6 cellular contexts compared by ENCODE assay signal in genomic region chr7:100867796-100868485, GRCh38. TPM values are rescaled to one million over a fixed set of nuclear protein-coding genes. Genes with fewer than 3 reads are reported as not detected.
A peak's percentile ranks its signal among the peaks of the same experiment; 100 is the strongest.
DNase-seq lines count a peak whose midpoint lies in the region; ATAC-seq and TF ChIP-seq lines count a peak whose summit lies in the region.

No MANE protein-coding gene starts in this region.

- CTCF ChIA-PET in activated CD4-positive, alpha-beta T cell treated with anti-CD3 and anti-CD28 coated beads for 36 hours (lab: Charles Lee): no interaction called here

- H3K27ac ChIP-seq in foreskin keratinocyte (peak overlapping the region; percentile 98), temporal lobe (ENCODE audit: low read depth, low read length) (peak overlapping the region; percentile 95)

- peaks cover 22% of the 10 kb centered on the region for H3K4me1 Mint-ChIP-seq in activated CD4-positive, alpha-beta T cell treated with anti-CD3 and anti-CD28 coated beads for 36 hours

- peak overlapping the region; percentile 90 for H3K4me3 Mint-ChIP-seq in activated CD4-positive, alpha-beta T cell treated with anti-CD3 and anti-CD28 coated beads for 36 hours

- no peak for ATAC-seq in activated CD4-positive, alpha-beta T cell treated with anti-CD3 and anti-CD28 coated beads for 36 hours
- ATAC-seq in foreskin keratinocyte: no peak

- no peaks in the 10 kb centered on the region for H3K9me3 Mint-ChIP-seq in activated CD4-positive, alpha-beta T cell treated with anti-CD3 and anti-CD28 coated beads for 36 hours (ENCODE audit: low read depth)

- H3K36me3 Mint-ChIP-seq in activated CD4-positive, alpha-beta T cell treated with anti-CD3 and anti-CD28 coated beads for 36 hours (ENCODE audit: low read depth): peaks cover 17% of the 10 kb centered on the region

- POLR2A ChIA-PET in activated CD4-positive, alpha-beta T cell treated with anti-CD3 and anti-CD28 coated beads for 36 hours (lab: Charles Lee): no interaction called here

- no peaks in the 10 kb centered on the region for H3K27me3 Mint-ChIP-seq in activated CD4-positive, alpha-beta T cell treated with anti-CD3 and anti-CD28 coated beads for 36 hours

- no peak for TF ChIP-seq CTCF in foreskin keratinocyte (conservative IDR thresholded peaks at IDR 0.05)

- no peak for DNase-seq in activated CD4-positive, alpha-beta T cell treated with anti-CD3 and anti-CD28 coated beads for 36 hours
- DNase-seq in activated CD4-positive, alpha-beta T cell treated with anti-CD3 and anti-CD28 coated beads, Interleukin-2, amount 50 U/mL, for 1 hour: no peak
- DNase-seq in foreskin keratinocyte (peak in 1 of 2 donors; percentile 36), iPS-NIHi7 (ENCODE audit: extremely low spot score) (no peak), SKM-1 (lab: John Stamatoyannopoulos, UW; ENCODE audit: unreplicated experiment) (no peak)

- no peaks in the 10 kb centered on the region for H3K27me3 ChIP-seq in foreskin keratinocyte

- peak overlapping the region; percentile 76 for H3K27ac Mint-ChIP-seq in activated CD4-positive, alpha-beta T cell treated with anti-CD3 and anti-CD28 coated beads for 36 hours

- H3K4me1 ChIP-seq in foreskin keratinocyte: peaks cover 8% of the 10 kb centered on the region

- intact Hi-C loops in activated CD4-positive, alpha-beta T cell treated with anti-CD3 and anti-CD28 coated beads for 36 hours (cut with DNase I, micrococcal nuclease): loop anchor here in 1 of 2 experiments (1.0 to 2.0 kb wide), 2 partner anchors 16 to 439 kb away; partner anchors contain the start of genes MEPCE, SLC12A9 and ZCWPW1

RNA-seq across cellular contexts. Expression of gene TRIP6, which starts 0.8 kb away (rescaled TPM):
- 10 to 100 TPM; 22.2 to 31.1 TPM for total RNA-seq in activated CD4-positive, alpha-beta T cell treated with anti-CD3 and anti-CD28 coated beads for 36 hours
- total RNA-seq in foreskin keratinocyte: 161 and 162 TPM in 2 replicates
- polyA plus RNA-seq in foreskin keratinocyte: 190 and 192 TPM in 2 replicates
- total RNA-seq in temporal lobe: 3.2 TPM

RNA-seq across cellular contexts. Expression of gene SRRT, which starts 7.0 kb away (rescaled TPM):
- total RNA-seq in activated CD4-positive, alpha-beta T cell treated with anti-CD3 and anti-CD28 coated beads for 36 hours: 100 to 1,000 TPM; 253 to 260 TPM
- 96.0 and 120 TPM in 2 replicates for total RNA-seq in foreskin keratinocyte
- polyA plus RNA-seq in foreskin keratinocyte: 97.9 and 113 TPM in 2 replicates
- 30.7 TPM for total RNA-seq in temporal lobe

RNA-seq across cellular contexts. Expression of gene SLC12A9, which starts 15.4 kb away (rescaled TPM):
- 10 to 100 TPM; 13.6 to 15.6 TPM for total RNA-seq in activated CD4-positive, alpha-beta T cell treated with anti-CD3 and anti-CD28 coated beads for 36 hours
- total RNA-seq in foreskin keratinocyte: 18.2 and 18.3 TPM in 2 replicates
- 17.1 and 17.4 TPM in 2 replicates for polyA plus RNA-seq in foreskin keratinocyte
- total RNA-seq in temporal lobe: 17.0 TPM

RNA-seq across cellular contexts. Expression of gene UFSP1, which starts 21.6 kb away (rescaled TPM):
- 1 to 10 TPM; 1.5 to 1.7 TPM for total RNA-seq in activated CD4-positive, alpha-beta T cell treated with anti-CD3 and anti-CD28 coated beads for 36 hours
- total RNA-seq in foreskin keratinocyte (1.9 and 2.0 TPM in 2 replicates), temporal lobe (2.2 TPM)
- polyA plus RNA-seq in foreskin keratinocyte: 2.0 and 2.1 TPM in 2 replicates

RNA-seq across cellular contexts. Expression of gene ACHE, which starts 27.7 kb away (rescaled TPM):
- total RNA-seq in activated CD4-positive, alpha-beta T cell treated with anti-CD3 and anti-CD28 coated beads for 36 hours: under 1 TPM in 1 of 2 experiments, not detected in 1; 0.09 TPM
- total RNA-seq in foreskin keratinocyte (0.10 and 0.11 TPM in 2 replicates), temporal lobe (16.7 TPM)
- 0.13 and 0.19 TPM in 2 replicates for polyA plus RNA-seq in foreskin keratinocyte
